1 cellular context compared by ENCODE assay signal in genomic region chr7:22647451-22648257, GRCh38.
A peak's percentile ranks its signal among the peaks of the same experiment; 100 is the strongest.
TF ChIP-seq lines count a peak whose summit lies in the region.

No MANE protein-coding gene starts in this region.

TF ChIP-seq in K562, 482 proteins besides CTCF, POLR2A, EP300 and RAD21 (continued from another document and continues in another):
- TF ChIP-seq CBX8 (IDR thresholded peaks at IDR 0.05; ENCODE audit: borderline replicate concordance, extremely low read depth, low read depth, low read length, poor library complexity, severe bottlenecking) (no peak), ZNF76 (CRISPR knock-in tag; IDR thresholded peaks at IDR 0.05; ENCODE audit: borderline replicate concordance) (no peak), KLF10 (CRISPR knock-in tag; IDR thresholded peaks at IDR 0.05) (no peak), KLF16 (IDR thresholded peaks at IDR 0.05) (no peak; the same call in 1 of the 2 replicates), SP1 (CRISPR knock-in tag; IDR thresholded peaks at IDR 0.05) (no peak), ZNF282 (CRISPR knock-in tag; IDR thresholded peaks at IDR 0.05) (no peak), KLF6 (CRISPR knock-in tag; IDR thresholded peaks at IDR 0.05; ENCODE audit: borderline replicate concordance) (no peak; the same call in 1 of the 2 replicates), ZBTB8A (IDR thresholded peaks at IDR 0.05; ENCODE audit: partially characterized antibody) (no peak), ZNF12 (CRISPR knock-in tag; IDR thresholded peaks at IDR 0.05) (no peak), ZNF354B (CRISPR knock-in tag; IDR thresholded peaks at IDR 0.05) (no peak), ZNF318 (IDR thresholded peaks at IDR 0.05; ENCODE audit: borderline replicate concordance in 1 of 2, low read depth in 1 of 2) (no peak), E2F1 (CRISPR knock-in tag; IDR thresholded peaks at IDR 0.05) (no peak), STAT6 (CRISPR knock-in tag; IDR thresholded peaks at IDR 0.05) (no peak), E4F1 (CRISPR knock-in tag; IDR thresholded peaks at IDR 0.05; ENCODE audit: borderline replicate concordance) (no peak), TEAD4 (IDR thresholded peaks at IDR 0.05; ENCODE audit: low read length) (peak; percentile 67), TEAD4 (CRISPR knock-in tag; IDR thresholded peaks at IDR 0.05; ENCODE audit: borderline replicate concordance) (no peak), ZNF551 (CRISPR knock-in tag; IDR thresholded peaks at IDR 0.05) (no peak), MEIS2 (IDR thresholded peaks at IDR 0.05; ENCODE audit: partially characterized antibody) (no peak), CHCHD3 (CRISPR knock-in tag; IDR thresholded peaks at IDR 0.05) (no peak), TRIM25 (IDR thresholded peaks at IDR 0.05; ENCODE audit: borderline replicate concordance) (no peak), ZNF740 (CRISPR knock-in tag; IDR thresholded peaks at IDR 0.05) (no peak; the same call in 1 of the 2 replicates), ZNF740 (tag; IDR thresholded peaks at IDR 0.05) (no peak), ZSCAN29 (IDR thresholded peaks at IDR 0.05) (no peak), CBX2 (IDR thresholded peaks at IDR 0.05; ENCODE audit: insufficient read depth, low read length, poor library complexity, severe bottlenecking) (no peak), L3MBTL2 (IDR thresholded peaks at IDR 0.05) (peak; percentile 65; the same call in 1 of the 2 replicates), CHD1 (IDR thresholded peaks at IDR 0.05; ENCODE audit: low read length) (no peak), BCOR (IDR thresholded peaks at IDR 0.05) (no peak), SMARCB1 (IDR thresholded peaks at IDR 0.05; ENCODE audit: insufficient read length, low read depth) (no peak), MECOM (CRISPR knock-in tag; IDR thresholded peaks at IDR 0.05) (no peak), PPARD (CRISPR knock-in tag; IDR thresholded peaks at IDR 0.05) (no peak), TAF9B (IDR thresholded peaks at IDR 0.05; ENCODE audit: partially characterized antibody) (no peak), ZHX1 (conservative IDR thresholded peaks at IDR 0.05; ENCODE audit: low read length) (no peak), XRCC3 (IDR thresholded peaks at IDR 0.05) (no peak), ILF3 (IDR thresholded peaks at IDR 0.05; ENCODE audit: borderline replicate concordance) (no peak), ELF1 (tag; IDR thresholded peaks at IDR 0.05) (no peak), MLLT1 (IDR thresholded peaks at IDR 0.05) (no peak), HNRNPUL1 (IDR thresholded peaks at IDR 0.05; ENCODE audit: low read length) (no peak), KDM5B (IDR thresholded peaks at IDR 0.05; ENCODE audit: insufficient replicate concordance, low read depth, low read length) (no peak), PML (IDR thresholded peaks at IDR 0.05; ENCODE audit: low read length) (no peak)
